ENCODE assay signal across 31 cellular contexts in genomic region chr14:103731916-103732867, GRCh38. TPM values are rescaled to one million over a fixed set of nuclear protein-coding genes. Genes with fewer than 3 reads are reported as not detected.
DNase-seq lines count a peak whose midpoint lies in the region; ATAC-seq and TF ChIP-seq lines count a peak whose summit lies in the region.
"Had no signal": no experiment of that assay in that cellular context is flagged by ENCODE, and none has a peak within 500 bp of the region (broad histone marks: within the 10 kb centered on the region; RNA-seq: fewer than 3 reads in every experiment).

No MANE protein-coding gene starts in this region.

- ATAC-seq in left ventricle myocardium superior: no peak
- ATAC-seq in HG03097 (IDR thresholded peaks at IDR 0.05; ENCODE audit: low FRiP score, unreplicated experiment): no peak
- ATAC-seq in GM21526 (IDR thresholded peaks at IDR 0.05; ENCODE audit: low FRiP score, unreplicated experiment): no peak
- no peak for ATAC-seq in HG03139 (IDR thresholded peaks at IDR 0.05; ENCODE audit: unreplicated experiment)
- ATAC-seq: mucosa of descending colon, pancreas had no signal

- no peak for TF ChIP-seq POLR2A in prostate gland (IDR thresholded peaks at IDR 0.05)

- in situ Hi-C loops in GM13977 (cut with MboI; ENCODE audit: low pct_unique_long_range_greater_than_20kb, low sequenced_read_pairs, unreplicated experiment): no loop called here

- H3K4me3 ChIP-seq in prostate gland: no peak overlapping the region
- H3K4me3 ChIP-seq: coronary artery, lung, mucosa of descending colon, pancreas, SJCRH30 had no signal

- no peaks in the 10 kb centered on the region for H3K9me3 ChIP-seq in prostate gland
- H3K9me3 ChIP-seq: mucosa of descending colon, pancreas, SJCRH30 had no signal

- H3K36me3 ChIP-seq in prostate gland: no peaks in the 10 kb centered on the region

- peak overlapping the region; percentile 96 for H3K27ac ChIP-seq in VCaP
- peak overlapping the region; percentile 50 to 88 for H3K27ac ChIP-seq in prostate gland
- H3K27ac ChIP-seq: coronary artery, pancreas, SJCRH30 had no signal

- peak; percentile 28 for DNase-seq in GM13977 (ENCODE audit: low spot score)
- DNase-seq in left ventricle myocardium superior: peak; percentile 30
- DNase-seq in prostate gland (ENCODE audit: low spot score): no peak
- DNase-seq in UCSD-AML1 (lab: John Stamatoyannopoulos, UW; ENCODE audit: unreplicated experiment): no peak
- DNase-seq: activated B cell treated with CpG ODN at 0.5 μM for 24 hours; activated CD4-positive, alpha-beta T cell treated with anti-CD3 and anti-CD28 coated beads, Interleukin-2, amount 50 U/mL, for 1 hour; activated gamma-delta T cell; activated naive CD8-positive, alpha-beta T cell treated with anti-CD3 and anti-CD28 coated beads for 36 hours; activated T-cell treated with anti-CD3 and anti-CD28 coated beads, Interleukin-2, amount 50 U/mL, for 24 hours; DMS153; effector memory CD4-positive, alpha-beta T cell; glutamatergic neuron; HCEC 1CT; KBM-7; mucosa of descending colon; NCI-H1092; NCI-H187; NCI-H2171; NCI-H82; right cardiac atrium; SJCRH30; stimulated activated CD4-positive, alpha-beta T cell treated with anti-CD3 and anti-CD28 coated beads, Interleukin-12 subunit alpha, Interleukin-12 subunit beta, amount 100 ng/mL, for 4 hours; stimulated activated CD4-positive, alpha-beta T cell treated with anti-CD3 and anti-CD28 coated beads, Interleukin-2, amount 100 ng/mL, for 48 hours; trophoblast cell had no signal

- peaks cover 63% of the 10 kb centered on the region for H3K4me1 ChIP-seq in prostate gland (replicated peaks)
- H3K4me1 ChIP-seq: SJCRH30 had no signal

- TF ChIP-seq CTCF in GM13977 (IDR thresholded peaks at IDR 0.05; ENCODE audit: extremely low read depth, insufficient read depth, missing control alignments) (no peak), VCaP (conservative IDR thresholded peaks at IDR 0.05) (no peak), prostate gland (IDR thresholded peaks at IDR 0.05) (no peak)

- 92% methylated on average over 24 of the region's 24 CpGs for WGBS in prostate gland

- H3K27me3 ChIP-seq in prostate gland (replicated peaks; ENCODE audit: insufficient read depth): no peaks in the 10 kb centered on the region
- H3K27me3 ChIP-seq: pancreas, SJCRH30 had no signal

- intact Hi-C loops in left ventricle myocardium superior (cut with micrococcal nuclease) (no loop called here), prostate gland (cut with DNase I) (no loop called here)

RNA-seq across cellular contexts. Expression of gene ZFYVE21, which starts 16.6 kb away (rescaled TPM):
- total RNA-seq in left ventricle myocardium superior: 53.1 TPM
- 100 to 1,000 TPM; 162 to 215 TPM for total RNA-seq in prostate gland

RNA-seq across cellular contexts. Expression of gene XRCC3, which starts 16.9 kb away (rescaled TPM):
- total RNA-seq in left ventricle myocardium superior (2.7 TPM), prostate gland (10 to 100 TPM; 24.7 to 33.2 TPM)

Comparison
In these comparisons a context has a peak if more than half of its experiments do, and no peak if none do; other contexts are left out.
1. DNase-seq: peak in GM13977 (single experiment) and left ventricle myocardium superior (single experiment); none in prostate gland (single experiment) and UCSD-AML1 (single experiment).